31 cellular contexts compared by ENCODE assay signal in the genomic region with DNA sequence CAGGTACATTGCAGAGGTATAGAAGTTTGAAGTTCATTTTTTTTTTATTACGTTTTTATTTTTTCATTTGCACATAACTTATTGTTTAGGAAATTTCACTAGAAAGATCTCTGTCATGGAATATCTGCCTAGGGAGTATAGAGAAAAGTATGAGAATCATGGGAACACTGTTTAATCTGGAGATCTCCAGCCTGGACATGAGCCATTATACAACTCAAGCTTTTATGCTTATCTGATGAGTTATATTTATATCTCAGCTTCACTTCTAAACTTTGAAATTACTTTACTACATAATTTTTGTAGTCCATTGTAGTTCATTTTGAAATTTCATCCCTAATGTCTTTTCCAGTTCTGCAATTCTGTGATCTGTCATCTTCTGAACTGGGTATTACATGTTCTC.
"Had no signal": no experiment of that assay in that cellular context is flagged by ENCODE, and none has a peak within 500 bp of the region (broad histone marks: within the 10 kb centered on the region; RNA-seq: fewer than 3 reads in every experiment).

No MANE protein-coding gene starts in this region.

- H3K4me3 ChIP-seq: adrenal gland, colonic mucosa, Peyer's patch had no signal

- H3K27me3 ChIP-seq: adrenal gland, brain microvascular endothelial cell, colonic mucosa, Peyer's patch had no signal

- H3K36me3 ChIP-seq: adrenal gland, brain microvascular endothelial cell, colonic mucosa, Peyer's patch had no signal

- H3K36me3 Mint-ChIP-seq: activated naive CD4-positive, alpha-beta T cell treated with anti-CD3 and anti-CD28 coated beads, Interleukin-2, amount 50 U/mL, for 24 hours; activated naive CD8-positive, alpha-beta T cell treated with anti-CD3 and anti-CD28 coated beads, Interleukin-2, amount 10 ng/mL, durations not matched to agents 7 days and 5 days had no signal

- H3K9me3 Mint-ChIP-seq: activated CD4-positive, alpha-beta T cell treated with anti-CD3 and anti-CD28 coated beads, Interleukin-2, amount 10 ng/mL, durations not matched to agents 24 days and 14 days; activated naive CD4-positive, alpha-beta T cell treated with anti-CD3 and anti-CD28 coated beads, Interleukin-2, amount 50 U/mL, for 24 hours; activated naive CD8-positive, alpha-beta T cell treated with anti-CD3 and anti-CD28 coated beads, Interleukin-2, amount 10 ng/mL, durations not matched to agents 7 days and 5 days; activated T-helper 2 cell treated with anti-CD3 and anti-CD28 coated beads, Interferon-gamma antibody, Interleukin-2, Interleukin-4, amounts not matched to agents 10 μg/mL and 5 μg/mL and 100 μg/mL, durations not matched to agents 14 hours and 24 hours and 36 hours; T-helper 2 cell treated with Interferon-gamma antibody and Interleukin-4, amounts not matched to agents 5 μg/mL and 100 μg/mL, for 36 hours had no signal

- H3K4me3 Mint-ChIP-seq: activated CD4-positive, alpha-beta T cell treated with anti-CD3 and anti-CD28 coated beads, Interleukin-2, amount 10 ng/mL, durations not matched to agents 24 days and 14 days; activated CD8-positive, alpha-beta T cell treated with anti-CD3 and anti-CD28 coated beads for 36 hours; activated naive CD4-positive, alpha-beta T cell treated with anti-CD3 and anti-CD28 coated beads, Interleukin-2, amount 50 U/mL, for 24 hours; activated naive CD8-positive, alpha-beta T cell treated with anti-CD3 and anti-CD28 coated beads, Interleukin-2, amount 10 ng/mL, durations not matched to agents 7 days and 5 days; T-helper 2 cell treated with Interferon-gamma antibody and Interleukin-4, amounts not matched to agents 5 μg/mL and 100 μg/mL, for 36 hours had no signal

- ATAC-seq: activated CD8-positive, alpha-beta T cell treated with anti-CD3 and anti-CD28 coated beads for 36 hours; Right ventricle myocardium inferior had no signal

- H3K27me3 Mint-ChIP-seq: activated CD4-positive, alpha-beta T cell treated with anti-CD3 and anti-CD28 coated beads, Interleukin-2, amount 10 ng/mL, durations not matched to agents 24 days and 14 days; activated CD8-positive, alpha-beta T cell treated with anti-CD3 and anti-CD28 coated beads for 36 hours; activated naive CD4-positive, alpha-beta T cell treated with anti-CD3 and anti-CD28 coated beads, Interleukin-2, amount 50 U/mL, for 24 hours; activated naive CD8-positive, alpha-beta T cell treated with anti-CD3 and anti-CD28 coated beads, Interleukin-2, amount 10 ng/mL, durations not matched to agents 7 days and 5 days had no signal

- H3K9me3 ChIP-seq: adrenal gland, colonic mucosa, Peyer's patch had no signal

- H3K4me1 ChIP-seq: adrenal gland, colonic mucosa, Peyer's patch had no signal

- H3K27ac ChIP-seq: adrenal gland, colonic mucosa, Peyer's patch, RWPE1 had no signal

- DNase-seq: activated CD4-positive, alpha-beta T cell treated with anti-CD3 and anti-CD28 coated beads, Interleukin-2, amount 10 ng/mL, durations not matched to agents 24 days and 14 days; activated CD4-positive, alpha-beta T cell treated with anti-CD3 and anti-CD28 coated beads, Interleukin-2, amount 50 U/mL, for 4 hours; activated CD8-positive, alpha-beta T cell treated with anti-CD3 and anti-CD28 coated beads for 36 hours; activated gamma-delta T cell; activated naive CD4-positive, alpha-beta T cell treated with Interleukin-2 at 50 U/mL for 16 hours; activated naive CD8-positive, alpha-beta T cell treated with anti-CD3 and anti-CD28 coated beads, Interleukin-2, amount 10 ng/mL, durations not matched to agents 7 days and 5 days; activated T-cell treated with anti-CD3 and anti-CD28 coated beads, Interleukin-2, amount 50 U/mL, for 1 hour; adrenal gland; anterior cingulate cortex; brain microvascular endothelial cell; central memory CD4-positive, alpha-beta T cell; colonic mucosa; NCI-H1048; NCI-H1105 treated with DMSO at 0.1 percent for 48 hours; NCI-H1436; NCI-H1694; NCI-H1930; NCI-H2081 treated with DMSO at 0.1 percent for 48 hours; NCI-H2171; NCI-H510A; NCI-H526; NCI-H748 treated with DMSO at 0.1 percent for 48 hours; NK-92 treated with Interleukin-12 subunit alpha and Interleukin-12 subunit beta, amount 100 ng/mL, for 24 hours; PC-3; Peyer's patch; SIG-M5 had no signal

- H3K4me1 Mint-ChIP-seq: activated CD4-positive, alpha-beta T cell treated with anti-CD3 and anti-CD28 coated beads, Interleukin-2, amount 10 ng/mL, durations not matched to agents 24 days and 14 days; activated naive CD4-positive, alpha-beta T cell treated with anti-CD3 and anti-CD28 coated beads, Interleukin-2, amount 50 U/mL, for 24 hours; activated naive CD8-positive, alpha-beta T cell treated with anti-CD3 and anti-CD28 coated beads, Interleukin-2, amount 10 ng/mL, durations not matched to agents 7 days and 5 days had no signal
